ENCODE assay signal across 1 cellular context in the genomic region with DNA sequence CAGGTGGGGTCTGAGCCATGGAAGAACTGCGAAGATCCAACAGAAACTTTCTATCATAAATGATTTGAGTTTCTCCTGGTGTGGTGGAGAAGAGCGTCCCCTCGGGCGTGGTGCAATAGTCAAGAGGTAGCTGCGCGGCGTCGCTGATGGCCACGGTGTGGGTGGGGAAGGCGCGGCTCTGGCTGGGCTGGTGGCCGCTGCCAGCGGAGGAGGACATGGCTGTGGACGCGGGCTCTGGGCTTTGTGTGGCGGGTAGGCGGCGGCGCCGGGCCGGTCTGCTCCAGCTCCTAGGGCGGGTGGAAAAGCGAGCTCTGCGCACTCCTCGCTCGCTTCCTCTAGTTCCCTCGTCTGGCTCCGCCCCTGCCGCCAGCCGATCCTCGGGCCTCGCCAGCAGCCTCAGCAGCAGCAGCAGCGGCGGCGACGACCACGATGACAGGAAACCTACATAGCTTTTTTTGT.
A peak's percentile ranks its signal among the peaks of the same experiment; 100 is the strongest.
TF ChIP-seq lines count a peak whose summit lies in the region.

No MANE protein-coding gene starts in this region.

TF ChIP-seq in HepG2, 621 proteins besides CTCF, POLR2A, EP300 and RAD21 (continued from another document and continues in another):
- TF ChIP-seq, protein P1, sequence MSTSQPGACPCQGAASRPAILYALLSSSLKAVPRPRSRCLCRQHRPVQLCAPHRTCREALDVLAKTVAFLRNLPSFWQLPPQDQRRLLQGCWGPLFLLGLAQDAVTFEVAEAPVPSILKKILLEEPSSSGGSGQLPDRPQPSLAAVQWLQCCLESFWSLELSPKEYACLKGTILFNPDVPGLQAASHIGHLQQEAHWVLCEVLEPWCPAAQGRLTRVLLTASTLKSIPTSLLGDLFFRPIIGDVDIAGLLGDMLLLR (CRISPR knock-in tag; IDR thresholded peaks at IDR 0.05): no peak
- TF ChIP-seq ZNF331 (CRISPR knock-in tag; IDR thresholded peaks at IDR 0.05) (no peak; the same call in 1 of the 2 replicates), PITX1 (CRISPR knock-in tag; IDR thresholded peaks at IDR 0.05) (peak; percentile 71), HDAC1 (CRISPR knock-in tag; IDR thresholded peaks at IDR 0.05) (peak; percentile 34; the same call in 1 of the 2 replicates), GMEB1 (CRISPR knock-in tag; IDR thresholded peaks at IDR 0.05; ENCODE audit: borderline replicate concordance) (peak; percentile 33; the same call in 1 of the 2 replicates), E2F5 (CRISPR knock-in tag; conservative IDR thresholded peaks at IDR 0.05) (no peak), SSRP1 (CRISPR knock-in tag; IDR thresholded peaks at IDR 0.05) (no peak), ATF7 (IDR thresholded peaks at IDR 0.05) (no peak), ATF7 (CRISPR knock-in tag; IDR thresholded peaks at IDR 0.05) (no peak), NR2F6 (IDR thresholded peaks at IDR 0.05) (no peak), NR2F6 (CRISPR knock-in tag; IDR thresholded peaks at IDR 0.05) (no peak), ZSCAN5A (CRISPR knock-in tag; IDR thresholded peaks at IDR 0.05; ENCODE audit: borderline replicate concordance) (no peak), ZNF558 (CRISPR knock-in tag; IDR thresholded peaks at IDR 0.05; ENCODE audit: borderline replicate concordance) (no peak), ZFP37 (CRISPR knock-in tag; IDR thresholded peaks at IDR 0.05; ENCODE audit: borderline replicate concordance) (no peak), FOXM1 (CRISPR knock-in tag; IDR thresholded peaks at IDR 0.05) (no peak), ZBTB3 (CRISPR knock-in tag; IDR thresholded peaks at IDR 0.05; ENCODE audit: borderline replicate concordance, low read depth) (no peak), CCAR2 (optimal IDR thresholded peaks at IDR 0.05; ENCODE audit: low read depth, low read length) (no peak), CC2D1A (CRISPR knock-in tag; IDR thresholded peaks at IDR 0.05) (no peak), GTF2F1 (IDR thresholded peaks at IDR 0.05; ENCODE audit: low read length) (no peak), ZNF326 (CRISPR knock-in tag; IDR thresholded peaks at IDR 0.05; ENCODE audit: borderline replicate concordance) (no peak), RARG (CRISPR knock-in tag; IDR thresholded peaks at IDR 0.05; ENCODE audit: low read depth) (no peak), ZKSCAN1 (IDR thresholded peaks at IDR 0.05; ENCODE audit: low read length) (no peak), DMAP1 (CRISPR knock-in tag; IDR thresholded peaks at IDR 0.05) (no peak), FOXA3 (CRISPR knock-in tag; IDR thresholded peaks at IDR 0.05) (no peak), ZNF33B (CRISPR knock-in tag; IDR thresholded peaks at IDR 0.05) (no peak), CHCHD3 (CRISPR knock-in tag; IDR thresholded peaks at IDR 0.05) (no peak), CHD2 (IDR thresholded peaks at IDR 0.05; ENCODE audit: low read depth, low read length) (no peak), NCOA2 (CRISPR knock-in tag; IDR thresholded peaks at IDR 0.05) (no peak), PLRG1 (conservative IDR thresholded peaks at IDR 0.05) (no peak), SIX4 (CRISPR knock-in tag; IDR thresholded peaks at IDR 0.05) (no peak), ZNF777 (CRISPR knock-in tag; IDR thresholded peaks at IDR 0.05) (no peak), ZSCAN25 (CRISPR knock-in tag; IDR thresholded peaks at IDR 0.05) (no peak), YEATS4 (CRISPR knock-in tag; IDR thresholded peaks at IDR 0.05; ENCODE audit: borderline replicate concordance) (no peak), MAFK (conservative IDR thresholded peaks at IDR 0.05 in 1 of 2, IDR thresholded peaks at IDR 0.05 in 1 of 2; ENCODE audit: low read length in 2 of 2) (no peak), MED1 (CRISPR knock-in tag; IDR thresholded peaks at IDR 0.05) (no peak), ZNF713 (CRISPR knock-in tag; IDR thresholded peaks at IDR 0.05) (no peak), FOXP1 (IDR thresholded peaks at IDR 0.05) (no peak), FOXP1 (CRISPR knock-in tag; IDR thresholded peaks at IDR 0.05) (no peak), HNF4A (CRISPR knock-in tag; IDR thresholded peaks at IDR 0.05) (no peak), HMG20A (CRISPR knock-in tag; IDR thresholded peaks at IDR 0.05; ENCODE audit: borderline replicate concordance) (no peak), RXRB (CRISPR knock-in tag; IDR thresholded peaks at IDR 0.05; ENCODE audit: borderline replicate concordance) (peak; percentile 9; the same call in 1 of the 2 replicates), ZBTB42 (CRISPR knock-in tag; IDR thresholded peaks at IDR 0.05) (no peak), XBP1 (CRISPR knock-in tag; IDR thresholded peaks at IDR 0.05) (no peak), ASH2L (IDR thresholded peaks at IDR 0.05; ENCODE audit: insufficient read length, low read depth, low read length) (peak; percentile 73), ZNF44 (CRISPR knock-in tag; IDR thresholded peaks at IDR 0.05) (no peak), PAX8 (CRISPR knock-in tag; IDR thresholded peaks at IDR 0.05; ENCODE audit: borderline replicate concordance) (no peak), POGZ (CRISPR knock-in tag; IDR thresholded peaks at IDR 0.05) (no peak), DDIT3 (CRISPR knock-in tag; IDR thresholded peaks at IDR 0.05) (no peak), ZNF549 (CRISPR knock-in tag; IDR thresholded peaks at IDR 0.05) (no peak), ZKSCAN5 (CRISPR knock-in tag; IDR thresholded peaks at IDR 0.05) (no peak), GZF1 (CRISPR knock-in tag; IDR thresholded peaks at IDR 0.05) (0 out of 2 replicates have a peak, but pooled peaks have one; percentile 21), SP1 (IDR thresholded peaks at IDR 0.05) (no peak), SP1 (CRISPR knock-in tag; IDR thresholded peaks at IDR 0.05) (no peak), THYN1 (CRISPR knock-in tag; IDR thresholded peaks at IDR 0.05; ENCODE audit: borderline replicate concordance, low read depth) (no peak), BRCA1 (CRISPR knock-in tag; IDR thresholded peaks at IDR 0.05) (no peak), AHR (CRISPR knock-in tag; IDR thresholded peaks at IDR 0.05) (no peak), SP5 (CRISPR knock-in tag; IDR thresholded peaks at IDR 0.05; ENCODE audit: borderline replicate concordance, low read depth) (0 out of 2 replicates have a peak, but pooled peaks have one; percentile 28), ZNF430 (CRISPR knock-in tag; IDR thresholded peaks at IDR 0.05) (0 out of 2 replicates have a peak, but pooled peaks have one; percentile 62), FOXC1 (CRISPR knock-in tag; IDR thresholded peaks at IDR 0.05; ENCODE audit: borderline replicate concordance) (no peak), ATF3 (CRISPR knock-in tag; IDR thresholded peaks at IDR 0.05) (no peak), ZHX1 (CRISPR knock-in tag; IDR thresholded peaks at IDR 0.05; ENCODE audit: low read depth) (no peak), RBAK (CRISPR knock-in tag; IDR thresholded peaks at IDR 0.05) (no peak), MATR3 (CRISPR knock-in tag; IDR thresholded peaks at IDR 0.05) (no peak)
- TF ChIP-seq, protein P2, sequence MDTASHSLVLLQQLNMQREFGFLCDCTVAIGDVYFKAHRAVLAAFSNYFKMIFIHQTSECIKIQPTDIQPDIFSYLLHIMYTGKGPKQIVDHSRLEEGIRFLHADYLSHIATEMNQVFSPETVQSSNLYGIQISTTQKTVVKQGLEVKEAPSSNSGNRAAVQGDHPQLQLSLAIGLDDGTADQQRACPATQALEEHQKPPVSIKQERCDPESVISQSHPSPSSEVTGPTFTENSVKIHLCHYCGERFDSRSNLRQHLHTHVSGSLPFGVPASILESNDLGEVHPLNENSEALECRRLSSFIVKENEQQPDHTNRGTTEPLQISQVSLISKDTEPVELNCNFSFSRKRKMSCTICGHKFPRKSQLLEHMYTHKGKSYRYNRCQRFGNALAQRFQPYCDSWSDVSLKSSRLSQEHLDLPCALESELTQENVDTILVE (CRISPR knock-in tag; IDR thresholded peaks at IDR 0.05): no peak
- TF ChIP-seq, protein P3, sequence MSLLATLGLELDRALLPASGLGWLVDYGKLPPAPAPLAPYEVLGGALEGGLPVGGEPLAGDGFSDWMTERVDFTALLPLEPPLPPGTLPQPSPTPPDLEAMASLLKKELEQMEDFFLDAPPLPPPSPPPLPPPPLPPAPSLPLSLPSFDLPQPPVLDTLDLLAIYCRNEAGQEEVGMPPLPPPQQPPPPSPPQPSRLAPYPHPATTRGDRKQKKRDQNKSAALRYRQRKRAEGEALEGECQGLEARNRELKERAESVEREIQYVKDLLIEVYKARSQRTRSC (CRISPR knock-in tag; IDR thresholded peaks at IDR 0.05; ENCODE audit: low read depth): no peak
- TF ChIP-seq, protein P4, sequence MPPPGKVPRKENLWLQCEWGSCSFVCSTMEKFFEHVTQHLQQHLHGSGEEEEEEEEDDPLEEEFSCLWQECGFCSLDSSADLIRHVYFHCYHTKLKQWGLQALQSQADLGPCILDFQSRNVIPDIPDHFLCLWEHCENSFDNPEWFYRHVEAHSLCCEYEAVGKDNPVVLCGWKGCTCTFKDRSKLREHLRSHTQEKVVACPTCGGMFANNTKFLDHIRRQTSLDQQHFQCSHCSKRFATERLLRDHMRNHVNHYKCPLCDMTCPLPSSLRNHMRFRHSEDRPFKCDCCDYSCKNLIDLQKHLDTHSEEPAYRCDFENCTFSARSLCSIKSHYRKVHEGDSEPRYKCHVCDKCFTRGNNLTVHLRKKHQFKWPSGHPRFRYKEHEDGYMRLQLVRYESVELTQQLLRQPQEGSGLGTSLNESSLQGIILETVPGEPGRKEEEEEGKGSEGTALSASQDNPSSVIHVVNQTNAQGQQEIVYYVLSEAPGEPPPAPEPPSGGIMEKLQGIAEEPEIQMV (CRISPR knock-in tag; IDR thresholded peaks at IDR 0.05; ENCODE audit: low read depth): no peak
- TF ChIP-seq, protein P5, sequence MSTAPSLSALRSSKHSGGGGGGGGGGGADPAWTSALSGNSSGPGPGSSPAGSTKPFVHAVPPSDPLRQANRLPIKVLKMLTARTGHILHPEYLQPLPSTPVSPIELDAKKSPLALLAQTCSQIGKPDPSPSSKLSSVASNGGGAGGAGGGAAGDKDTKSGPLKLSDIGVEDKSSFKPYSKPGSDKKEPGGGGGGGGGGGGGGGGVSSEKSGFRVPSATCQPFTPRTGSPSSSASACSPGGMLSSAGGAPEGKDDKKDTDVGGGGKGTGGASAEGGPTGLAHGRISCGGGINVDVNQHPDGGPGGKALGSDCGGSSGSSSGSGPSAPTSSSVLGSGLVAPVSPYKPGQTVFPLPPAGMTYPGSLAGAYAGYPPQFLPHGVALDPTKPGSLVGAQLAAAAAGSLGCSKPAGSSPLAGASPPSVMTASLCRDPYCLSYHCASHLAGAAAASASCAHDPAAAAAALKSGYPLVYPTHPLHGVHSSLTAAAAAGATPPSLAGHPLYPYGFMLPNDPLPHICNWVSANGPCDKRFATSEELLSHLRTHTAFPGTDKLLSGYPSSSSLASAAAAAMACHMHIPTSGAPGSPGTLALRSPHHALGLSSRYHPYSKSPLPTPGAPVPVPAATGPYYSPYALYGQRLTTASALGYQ (CRISPR knock-in tag; IDR thresholded peaks at IDR 0.05): no peak
